ENCODE assay signal across 1 cellular context in genomic region chrX:119235872-119236598, GRCh38.
TF ChIP-seq lines count a peak whose summit lies in the region.

Gene PGRMC1 (plus strand): TSS chrX:119236285. CDS start chrX:119236364, 79 bp downstream.

TF ChIP-seq in K562, 482 proteins besides CTCF, POLR2A, EP300 and RAD21 (continued from another document):
- TF ChIP-seq TEAD4 (IDR thresholded peaks at IDR 0.05; ENCODE audit: low read length) (0 out of 2 replicates have a peak, but pooled peaks have one; percentile 18), TEAD4 (CRISPR knock-in tag; IDR thresholded peaks at IDR 0.05; ENCODE audit: borderline replicate concordance) (no peak), ZSCAN32 (CRISPR knock-in tag; IDR thresholded peaks at IDR 0.05) (no peak), ZNF253 (CRISPR knock-in tag; conservative IDR thresholded peaks at IDR 0.05) (no peak), ZNF408 (CRISPR knock-in tag; IDR thresholded peaks at IDR 0.05; ENCODE audit: low read depth) (no peak), SIX5 (IDR thresholded peaks at IDR 0.05; ENCODE audit: borderline replicate concordance in 1 of 2, insufficient read depth in 1 of 2, low read depth in 1 of 2, low read length in 2 of 2) (no peak), MGA (IDR thresholded peaks at IDR 0.05) (peak; percentile 40; the same call in 1 of the 2 replicates), CTCFL (IDR thresholded peaks at IDR 0.05; ENCODE audit: borderline replicate concordance, insufficient read depth, low read depth, low read length, poor library complexity, severe bottlenecking) (no peak), PYGO2 (tag; IDR thresholded peaks at IDR 0.05) (no peak), MCM7 (IDR thresholded peaks at IDR 0.05) (no peak), DDX20 (tag; IDR thresholded peaks at IDR 0.05; ENCODE audit: low read depth) (no peak)
